ENCODE assay signal across 8 cellular contexts in the genomic region with DNA sequence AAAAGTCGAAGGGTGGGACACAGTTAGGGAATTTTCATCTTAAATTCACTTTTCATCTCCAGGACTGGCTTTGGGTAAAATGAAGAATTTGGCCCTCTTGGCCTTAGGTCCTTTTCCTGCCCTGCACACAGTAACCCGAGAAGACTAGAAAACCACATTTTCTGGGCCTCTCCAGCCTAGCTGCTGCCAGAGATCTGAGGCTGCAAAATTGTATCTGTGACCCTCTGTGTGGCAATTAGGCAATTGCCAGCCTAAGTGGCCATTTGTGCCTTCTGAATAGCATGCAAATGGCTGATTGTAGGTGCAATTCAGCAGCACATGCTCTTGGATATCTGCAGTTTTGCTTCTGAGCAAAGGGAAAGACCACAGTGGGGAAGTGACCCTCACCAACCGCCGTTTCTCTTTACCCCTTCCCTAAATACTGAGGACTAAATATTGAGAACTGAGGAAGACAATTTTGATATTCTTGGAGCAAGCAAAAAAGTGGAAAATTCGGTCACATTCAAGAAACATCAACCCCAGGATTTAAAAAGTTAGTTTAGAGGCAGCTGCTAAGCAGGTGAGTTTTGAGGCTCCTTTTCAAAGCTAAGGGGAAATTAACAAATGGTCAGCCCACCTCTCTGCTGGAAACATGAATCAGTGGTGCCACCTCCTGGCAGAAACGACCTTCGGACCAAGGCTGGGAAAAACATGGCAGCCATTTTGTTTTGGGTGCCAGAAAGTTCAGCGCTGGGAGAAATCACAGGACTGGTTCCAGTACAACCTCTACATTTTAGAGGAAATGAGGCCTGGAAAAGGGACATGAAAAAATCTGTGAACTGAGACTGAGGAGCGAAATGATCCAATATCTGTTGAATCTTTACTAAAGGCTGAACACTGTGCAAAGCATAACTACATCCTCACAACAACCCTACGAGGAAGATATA. TPM values are rescaled to one million over a fixed set of nuclear protein-coding genes. Genes with fewer than 3 reads are reported as not detected.
DNase-seq lines count a peak whose midpoint lies in the region; ATAC-seq and TF ChIP-seq lines count a peak whose summit lies in the region.

No MANE protein-coding gene starts in this region.

- ATAC-seq in HG03354 (IDR thresholded peaks at IDR 0.05; ENCODE audit: poor library complexity, severe bottlenecking, unreplicated experiment) = peak; percentile 59
- no peak for ATAC-seq in GM21515 (IDR thresholded peaks at IDR 0.05; ENCODE audit: unreplicated experiment)

- peak; percentile 55 for DNase-seq in activated naive CD4-positive, alpha-beta T cell treated with anti-CD3 and anti-CD28 coated beads for 36 hours
- no peak for DNase-seq in activated naive CD4-positive, alpha-beta T cell (lab: John Stamatoyannopoulos, UW)
- DNase-seq in RPMI7951 (ENCODE audit: low read depth) (peak; percentile 73), fibroblast of pulmonary artery (ENCODE audit: low read depth) (peak; percentile 70)
- DNase-seq in stimulated activated CD4-positive, alpha-beta T cell treated with anti-CD3 and anti-CD28 coated beads, Interleukin-4, amount 100 ng/mL, for 48 hours (ENCODE audit: low read depth in 2 of 2) = peak; percentile 8 to 12
- no peak for DNase-seq in stimulated activated naive CD4-positive, alpha-beta T cell (lab: John Stamatoyannopoulos, UW)

- intact Hi-C loops in activated naive CD4-positive, alpha-beta T cell treated with anti-CD3 and anti-CD28 coated beads for 36 hours (cut with micrococcal nuclease) = loop anchor here (1.0 kb wide), 1 partner anchor 151 kb away; no protein-coding TSS in a partner anchor

- no peak overlapping the region for H3K27ac Mint-ChIP-seq in activated naive CD4-positive, alpha-beta T cell treated with anti-CD3 and anti-CD28 coated beads for 36 hours

- H3K4me3 Mint-ChIP-seq in activated naive CD4-positive, alpha-beta T cell treated with anti-CD3 and anti-CD28 coated beads for 36 hours = no peak overlapping the region

- no peaks in the 10 kb centered on the region for H3K9me3 Mint-ChIP-seq in activated naive CD4-positive, alpha-beta T cell treated with anti-CD3 and anti-CD28 coated beads for 36 hours

- no peaks in the 10 kb centered on the region for H3K36me3 Mint-ChIP-seq in activated naive CD4-positive, alpha-beta T cell treated with anti-CD3 and anti-CD28 coated beads for 36 hours (ENCODE audit: low read depth)

- peaks cover 32% of the 10 kb centered on the region for H3K27me3 Mint-ChIP-seq in activated naive CD4-positive, alpha-beta T cell treated with anti-CD3 and anti-CD28 coated beads for 36 hours (ENCODE audit: low read depth)

- CTCF ChIA-PET in activated naive CD4-positive, alpha-beta T cell treated with anti-CD3 and anti-CD28 coated beads for 36 hours (lab: Charles Lee) = interaction anchor here (0.5 to 1.0 kb wide), 3 partner anchors 24 to 150 kb away, joined by 3 to 5 read pairs (median 4); no protein-coding TSS in a partner anchor

- H3K4me1 Mint-ChIP-seq in activated naive CD4-positive, alpha-beta T cell treated with anti-CD3 and anti-CD28 coated beads for 36 hours (ENCODE audit: low read depth) = no peaks in the 10 kb centered on the region

- H3K4me3 ChIP-seq in fibroblast of pulmonary artery (replicated peaks; ENCODE audit: low read depth, low read length) = no peak overlapping the region

- TF ChIP-seq CTCF in fibroblast of pulmonary artery (IDR thresholded peaks at IDR 0.05; ENCODE audit: low read length, missing control alignments) = peak; percentile 72

RNA-seq across cellular contexts. Expression of a gene that starts 56.6 kb away (rescaled TPM):
- total RNA-seq in activated naive CD4-positive, alpha-beta T cell treated with anti-CD3 and anti-CD28 coated beads for 36 hours = not detected
- total RNA-seq in RPMI7951 (2014; rRNA removed; shearing (Covaris generic)) = 3.8 and 13.3 TPM in 2 replicates

Comparison
In these comparisons a context has a peak if more than half of its experiments do, and no peak if none do; other contexts are left out.
1. DNase-seq: peak in activated naive CD4-positive, alpha-beta T cell treated with anti-CD3 and anti-CD28 coated beads for 36 hours (single experiment), RPMI7951 (single experiment), fibroblast of pulmonary artery (single experiment) and stimulated activated CD4-positive, alpha-beta T cell treated with anti-CD3 and anti-CD28 coated beads, Interleukin-4, amount 100 ng/mL, for 48 hours (2 of 2); none in activated naive CD4-positive, alpha-beta T cell (0 of 4) and stimulated activated naive CD4-positive, alpha-beta T cell (0 of 6).